17 cellular contexts compared by ENCODE assay signal in the genomic region with DNA sequence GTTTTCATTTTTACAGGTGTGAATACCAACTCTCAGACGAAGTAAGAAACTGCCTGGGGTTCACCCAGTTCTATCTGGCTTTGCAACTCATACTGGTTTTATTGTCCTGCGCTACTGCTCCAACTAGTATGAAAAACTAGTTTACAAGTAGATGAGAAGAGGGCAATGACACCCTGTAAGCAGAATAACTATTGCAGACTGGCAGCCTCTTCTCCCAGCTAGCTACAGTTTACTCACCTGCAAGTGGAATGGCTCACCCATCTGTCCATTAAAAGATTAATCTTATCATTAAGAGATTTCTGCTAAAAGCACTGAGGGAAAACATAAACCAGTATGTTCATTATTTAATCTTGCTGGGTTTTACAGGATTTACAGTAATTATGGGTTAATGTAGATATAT.
"Had no signal": no experiment of that assay in that cellular context is flagged by ENCODE, and none has a peak within 500 bp of the region (broad histone marks: within the 10 kb centered on the region; RNA-seq: fewer than 3 reads in every experiment).

No MANE protein-coding gene starts in this region.

- H3K9ac ChIP-seq: neural progenitor cell had no signal

- H3K27me3 ChIP-seq: left lung, neural progenitor cell, spleen, testis, vagina had no signal

- DNase-seq: activated B cell treated with CpG ODN at 0.5 μM for 24 hours; activated CD4-positive, alpha-beta T cell treated with anti-CD3 and anti-CD28 coated beads for 36 hours; activated CD4-positive, alpha-beta T cell treated with anti-CD3 and anti-CD28 coated beads, Interleukin-2, amount 50 U/mL, for 48 hours; activated CD8-positive, alpha-beta memory T cell treated with anti-CD3 and anti-CD28 coated beads, Interleukin-2, amount 50 U/mL, for 48 hours; activated naive CD4-positive, alpha-beta T cell; activated naive CD8-positive, alpha-beta T cell treated with anti-CD3 and anti-CD28 coated beads for 36 hours; activated T-cell treated with anti-CD3 and anti-CD28 coated beads, Interleukin-2, amount 50 U/mL, for 4 hours; left lung; naive thymus-derived CD8-positive, alpha-beta T cell; retina; spleen; stimulated activated CD4-positive, alpha-beta T cell treated with anti-CD3 and anti-CD28 coated beads, Interleukin-4, amount 100 ng/mL, for 1 hour; stimulated activated naive CD4-positive, alpha-beta T cell; T1000; testis had no signal

- H2AFZ ChIP-seq: neural progenitor cell had no signal

- H3K4me3 ChIP-seq: left lung, neural progenitor cell, spleen, testis, vagina had no signal

- ATAC-seq: activated CD4-positive, alpha-beta T cell treated with anti-CD3 and anti-CD28 coated beads for 36 hours; activated T-cell treated with anti-CD3 and anti-CD28 coated beads, Interleukin-2, amount 50 U/mL, for 4 hours; left lung; naive thymus-derived CD8-positive, alpha-beta T cell had no signal

- H3K9me3 ChIP-seq: left lung, spleen, testis, vagina had no signal

- H3K4me2 ChIP-seq: neural progenitor cell had no signal

- H3K27ac ChIP-seq: left lung, neural progenitor cell, spleen, testis, vagina had no signal

- H3K4me1 ChIP-seq: left lung, neural progenitor cell, vagina had no signal

- H3K36me3 ChIP-seq: left lung, neural progenitor cell, spleen, vagina had no signal
